8 cellular contexts compared by ENCODE assay signal in genomic region chr17:28878981-28879380, GRCh38. TPM values are rescaled to one million over a fixed set of nuclear protein-coding genes. Genes with fewer than 3 reads are reported as not detected.
DNase-seq lines count a peak whose midpoint lies in the region; ATAC-seq and TF ChIP-seq lines count a peak whose summit lies in the region.

No MANE protein-coding gene starts in this region.

- peak; percentile 86 for DNase-seq in D341Med (ENCODE audit: low spot score)
- DNase-seq in HT-29 (ENCODE audit: low spot score) = peak; percentile 76
- DNase-seq in iPS-NIHi11 (ENCODE audit: low spot score) = peak; percentile 93
- no peak for DNase-seq in activated T-cell treated with anti-CD3 and anti-CD28 coated beads, Interleukin-2, amount 50 U/mL, for 48 hours
- no peak for DNase-seq in central memory CD4-positive, alpha-beta T cell

- ATAC-seq in SK-N-SH treated with all-trans-retinoic acid at 6 μM for 48 hours (peak; percentile 89), GM19452 (IDR thresholded peaks at IDR 0.05; ENCODE audit: unreplicated experiment) (no peak), HG02981 (IDR thresholded peaks at IDR 0.05; ENCODE audit: unreplicated experiment) (no peak)

TF ChIP-seq in SK-N-SH treated with all-trans-retinoic acid at 6 μM for 48 hours, 23 proteins besides CTCF, POLR2A, EP300 and RAD21:
- TF ChIP-seq ZNF8 (CRISPR knock-in tag; IDR thresholded peaks at IDR 0.05) = no peak
- TF ChIP-seq ESRRG (CRISPR knock-in tag; IDR thresholded peaks at IDR 0.05) = no peak
- no peak for TF ChIP-seq RARB (CRISPR knock-in tag; IDR thresholded peaks at IDR 0.05)
- no peak for TF ChIP-seq BACH2 (CRISPR knock-in tag; IDR thresholded peaks at IDR 0.05; ENCODE audit: borderline replicate concordance)
- no peak for TF ChIP-seq ZNF70 (CRISPR knock-in tag; IDR thresholded peaks at IDR 0.05)
- TF ChIP-seq PATZ1 (CRISPR knock-in tag; IDR thresholded peaks at IDR 0.05; ENCODE audit: borderline replicate concordance) = no peak
- TF ChIP-seq ZNF565 (CRISPR knock-in tag; conservative IDR thresholded peaks at IDR 0.05; ENCODE audit: low read depth) = no peak
- no peak for TF ChIP-seq ARNTL (CRISPR knock-in tag; IDR thresholded peaks at IDR 0.05; ENCODE audit: borderline replicate concordance, low read depth)
- TF ChIP-seq TCF4 (CRISPR knock-in tag; IDR thresholded peaks at IDR 0.05; ENCODE audit: borderline replicate concordance) = no peak
- TF ChIP-seq GLIS3 (CRISPR knock-in tag; IDR thresholded peaks at IDR 0.05) = no peak
- no peak for TF ChIP-seq CREB5 (CRISPR knock-in tag; IDR thresholded peaks at IDR 0.05; ENCODE audit: low read depth)

RNA-seq across cellular contexts. Expression of gene FLOT2, which starts 18.6 kb away (rescaled TPM):
- 49.7 and 55.6 TPM in 2 replicates for total RNA-seq in HT-29 (2014; rRNA removed; shearing (Covaris generic))

RNA-seq across cellular contexts. Expression of gene DHRS13, which starts 23.9 kb away (rescaled TPM):
- 15.2 and 17.6 TPM in 2 replicates for total RNA-seq in HT-29 (2014; rRNA removed; shearing (Covaris generic))

RNA-seq across cellular contexts. Expression of gene ERAL1, which starts 24.2 kb away (rescaled TPM):
- total RNA-seq in HT-29 (2014; rRNA removed; shearing (Covaris generic)) = 29.1 and 33.0 TPM in 2 replicates

RNA-seq across cellular contexts. Expression of gene FAM222B, which starts 36.4 kb away (rescaled TPM):
- 9.5 and 13.0 TPM in 2 replicates for total RNA-seq in HT-29 (2014; rRNA removed; shearing (Covaris generic))

Comparison
In these comparisons a context has a peak if more than half of its experiments do, and no peak if none do; other contexts are left out.
1. DNase-seq: peak in D341Med (single experiment), HT-29 (single experiment) and iPS-NIHi11 (single experiment); none in activated T-cell treated with anti-CD3 and anti-CD28 coated beads, Interleukin-2, amount 50 U/mL, for 48 hours (0 of 2) and central memory CD4-positive, alpha-beta T cell (single experiment).